In the genomic region with DNA sequence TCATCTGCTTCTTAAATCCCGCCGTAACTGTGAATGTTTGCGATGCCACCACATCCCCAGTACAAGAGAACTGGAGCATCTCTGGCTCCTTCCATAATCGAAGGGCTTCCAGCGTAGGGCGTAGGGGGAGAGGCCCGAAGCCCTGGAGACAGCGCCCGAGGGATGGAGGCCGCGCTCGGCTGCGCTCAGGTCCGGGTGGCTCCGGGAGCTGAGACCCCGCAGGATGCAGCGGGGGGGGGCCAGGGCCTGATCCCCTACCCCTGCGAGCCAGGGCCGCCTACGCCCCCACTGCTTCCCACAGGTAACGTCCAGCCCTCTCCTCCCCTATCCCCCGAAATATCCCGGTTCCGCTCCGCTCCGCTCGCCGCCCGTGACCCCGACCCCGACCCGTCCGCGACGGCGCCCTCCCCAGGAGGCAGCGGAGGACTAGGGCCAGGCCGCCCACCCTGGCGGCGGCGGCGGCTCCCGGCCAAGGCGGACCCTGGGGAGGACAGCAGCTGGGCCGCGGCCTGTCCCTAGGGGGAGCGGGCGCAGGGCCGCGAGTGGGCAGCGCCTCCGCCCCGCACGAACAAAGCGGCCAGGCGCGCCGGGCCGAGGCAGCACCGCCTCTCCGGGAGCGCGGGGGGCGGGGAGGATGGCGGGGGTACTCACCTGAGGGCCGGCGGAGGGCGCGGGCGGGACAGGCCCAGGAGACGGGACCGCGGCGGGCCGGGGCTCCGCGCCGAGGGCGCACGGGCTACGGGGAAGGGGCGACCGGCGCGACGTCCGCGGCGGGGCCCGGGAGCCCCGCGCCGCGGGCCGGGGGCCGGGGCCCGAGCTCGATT, we compare ENCODE assay signal across 8 cellular contexts. TPM values are rescaled to one million over a fixed set of nuclear protein-coding genes. Genes with fewer than 3 reads are reported as not detected.
A peak's percentile ranks its signal among the peaks of the same experiment; 100 is the strongest.
DNase-seq lines count a peak whose midpoint lies in the region; ATAC-seq and TF ChIP-seq lines count a peak whose summit lies in the region.

No MANE protein-coding gene starts in this region.

- no peak for TF ChIP-seq EP300 in ovary (IDR thresholded peaks at IDR 0.05)

- H3K27ac ChIP-seq in ovary = peak overlapping the region; percentile 96 to 97

- intact Hi-C loops in left cardiac atrium (cut with DNase I) (no loop called here), ovary (cut with DNase I) (loop anchor here in 3 of 4 donors (5.0 to 10.0 kb wide), 3 partner anchors 381 to 391 kb away; partner anchors contain the start of gene CDS1 (in 2 of the 3))

- H3K36me3 ChIP-seq in ovary = no peaks in the 10 kb centered on the region

- no peaks in the 10 kb centered on the region for H3K9me3 ChIP-seq in ovary

- H3K27me3 ChIP-seq in ovary = no peaks in the 10 kb centered on the region

- peaks cover 2% of the 10 kb centered on the region for H3K4me1 ChIP-seq in ovary (ENCODE audit: insufficient read depth)

- H3K4me3 ChIP-seq in NB4 (ENCODE audit: low read depth, low read length) = peak overlapping the region; percentile 62
- peak overlapping the region; percentile 90 for H3K4me3 ChIP-seq in ovary

- peak; percentile 19 for ATAC-seq in GM19023 (IDR thresholded peaks at IDR 0.05; ENCODE audit: unreplicated experiment)
- ATAC-seq in left cardiac atrium = peak; percentile 52 to 61
- ATAC-seq in GM19455 (IDR thresholded peaks at IDR 0.05; ENCODE audit: unreplicated experiment) = no peak

- no peak for TF ChIP-seq POLR2A in NB4 (IDR thresholded peaks at IDR 0.05; ENCODE audit: extremely low read depth, insufficient read length)
- TF ChIP-seq POLR2A in ovary (IDR thresholded peaks at IDR 0.05) = no peak

- 0 to 1% (median 1%) methylated on average over 17 to 98 of the region's 98 CpGs for WGBS in ovary, 3 donors

- TF ChIP-seq CTCF in NB4 (IDR thresholded peaks at IDR 0.05; ENCODE audit: low read depth, low read length) (no peak), ovary (IDR thresholded peaks at IDR 0.05) (peak in 1 of 3 donors; percentile 19)

- DNase-seq in AG08396 (ENCODE audit: low spot score) (peak; percentile 80), NB4 (ENCODE audit: low read depth) (peak; percentile 49), amygdala (lab: John Stamatoyannopoulos, UW) (peak in 43 of 56 donors; percentile 2 to 78 (median 42)), left cardiac atrium (peak; percentile 48), ovary (peak; percentile 47 to 74 (median 66)), amniotic stem cell (lab: John Stamatoyannopoulos, UW) (no peak)

RNA-seq across cellular contexts. Expression of gene WDFY3, which starts 0.7 kb away (rescaled TPM):
- total RNA-seq in left cardiac atrium (10 to 100 TPM; 45.5 to 47.8 TPM), ovary (10 to 100 TPM; 66.9 to 90.0 (median 77.6) TPM)
- polyA plus RNA-seq in ovary = 10 to 100 TPM; 13.2 to 36.8 TPM

Comparison
In these comparisons a context has a peak if more than half of its experiments do, and no peak if none do; other contexts are left out.
1. intact Hi-C loops: an anchor here in ovary (5.0 to 10.0 kb wide); none called in left cardiac atrium.